ENCODE assay signal across 1 cellular context in genomic region chrX:21383546-21383945, GRCh38.
TF ChIP-seq lines count a peak whose summit lies in the region.

No MANE protein-coding gene starts in this region.

TF ChIP-seq in GM23338, 12 proteins besides CTCF, POLR2A, EP300 and RAD21 (continued from another document):
- TF ChIP-seq, protein P1, sequence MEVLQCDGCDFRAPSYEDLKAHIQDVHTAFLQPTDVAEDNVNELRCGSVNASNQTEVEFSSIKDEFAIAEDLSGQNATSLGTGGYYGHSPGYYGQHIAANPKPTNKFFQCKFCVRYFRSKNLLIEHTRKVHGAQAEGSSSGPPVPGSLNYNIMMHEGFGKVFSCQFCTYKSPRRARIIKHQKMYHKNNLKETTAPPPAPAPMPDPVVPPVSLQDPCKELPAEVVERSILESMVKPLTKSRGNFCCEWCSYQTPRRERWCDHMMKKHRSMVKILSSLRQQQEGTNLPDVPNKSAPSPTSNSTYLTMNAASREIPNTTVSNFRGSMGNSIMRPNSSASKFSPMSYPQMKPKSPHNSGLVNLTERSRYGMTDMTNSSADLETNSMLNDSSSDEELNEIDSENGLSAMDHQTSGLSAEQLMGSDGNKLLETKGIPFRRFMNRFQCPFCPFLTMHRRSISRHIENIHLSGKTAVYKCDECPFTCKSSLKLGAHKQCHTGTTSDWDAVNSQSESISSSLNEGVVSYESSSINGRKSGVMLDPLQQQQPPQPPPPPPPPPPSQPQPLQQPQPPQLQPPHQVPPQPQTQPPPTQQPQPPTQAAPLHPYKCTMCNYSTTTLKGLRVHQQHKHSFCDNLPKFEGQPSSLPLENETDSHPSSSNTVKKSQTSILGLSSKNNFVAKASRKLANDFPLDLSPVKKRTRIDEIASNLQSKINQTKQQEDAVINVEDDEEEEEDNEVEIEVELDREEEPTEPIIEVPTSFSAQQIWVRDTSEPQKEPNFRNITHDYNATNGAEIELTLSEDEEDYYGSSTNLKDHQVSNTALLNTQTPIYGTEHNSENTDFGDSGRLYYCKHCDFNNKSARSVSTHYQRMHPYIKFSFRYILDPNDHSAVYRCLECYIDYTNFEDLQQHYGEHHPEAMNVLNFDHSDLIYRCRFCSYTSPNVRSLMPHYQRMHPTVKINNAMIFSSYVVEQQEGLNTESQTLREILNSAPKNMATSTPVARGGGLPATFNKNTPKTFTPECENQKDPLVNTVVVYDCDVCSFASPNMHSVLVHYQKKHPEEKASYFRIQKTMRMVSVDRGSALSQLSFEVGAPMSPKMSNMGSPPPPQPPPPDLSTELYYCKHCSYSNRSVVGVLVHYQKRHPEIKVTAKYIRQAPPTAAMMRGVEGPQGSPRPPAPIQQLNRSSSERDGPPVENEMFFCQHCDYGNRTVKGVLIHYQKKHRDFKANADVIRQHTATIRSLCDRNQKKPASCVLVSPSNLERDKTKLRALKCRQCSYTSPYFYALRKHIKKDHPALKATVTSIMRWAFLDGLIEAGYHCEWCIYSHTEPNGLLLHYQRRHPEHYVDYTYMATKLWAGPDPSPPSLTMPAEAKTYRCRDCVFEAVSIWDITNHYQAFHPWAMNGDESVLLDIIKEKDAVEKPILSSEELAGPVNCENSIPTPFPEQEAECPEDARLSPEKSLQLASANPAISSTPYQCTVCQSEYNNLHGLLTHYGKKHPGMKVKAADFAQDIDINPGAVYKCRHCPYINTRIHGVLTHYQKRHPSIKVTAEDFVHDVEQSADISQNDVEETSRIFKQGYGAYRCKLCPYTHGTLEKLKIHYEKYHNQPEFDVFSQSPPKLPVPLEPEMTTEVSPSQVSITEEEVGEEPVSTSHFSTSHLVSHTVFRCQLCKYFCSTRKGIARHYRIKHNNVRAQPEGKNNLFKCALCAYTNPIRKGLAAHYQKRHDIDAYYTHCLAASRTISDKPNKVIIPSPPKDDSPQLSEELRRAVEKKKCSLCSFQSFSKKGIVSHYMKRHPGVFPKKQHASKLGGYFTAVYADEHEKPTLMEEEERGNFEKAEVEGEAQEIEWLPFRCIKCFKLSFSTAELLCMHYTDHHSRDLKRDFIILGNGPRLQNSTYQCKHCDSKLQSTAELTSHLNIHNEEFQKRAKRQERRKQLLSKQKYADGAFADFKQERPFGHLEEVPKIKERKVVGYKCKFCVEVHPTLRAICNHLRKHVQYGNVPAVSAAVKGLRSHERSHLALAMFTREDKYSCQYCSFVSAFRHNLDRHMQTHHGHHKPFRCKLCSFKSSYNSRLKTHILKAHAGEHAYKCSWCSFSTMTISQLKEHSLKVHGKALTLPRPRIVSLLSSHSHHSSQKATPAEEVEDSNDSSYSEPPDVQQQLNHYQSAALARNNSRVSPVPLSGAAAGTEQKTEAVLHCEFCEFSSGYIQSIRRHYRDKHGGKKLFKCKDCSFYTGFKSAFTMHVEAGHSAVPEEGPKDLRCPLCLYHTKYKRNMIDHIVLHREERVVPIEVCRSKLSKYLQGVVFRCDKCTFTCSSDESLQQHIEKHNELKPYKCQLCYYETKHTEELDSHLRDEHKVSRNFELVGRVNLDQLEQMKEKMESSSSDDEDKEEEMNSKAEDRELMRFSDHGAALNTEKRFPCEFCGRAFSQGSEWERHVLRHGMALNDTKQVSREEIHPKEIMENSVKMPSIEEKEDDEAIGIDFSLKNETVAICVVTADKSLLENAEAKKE (CRISPR knock-in tag; IDR thresholded peaks at IDR 0.05) = no peak
- TF ChIP-seq POLR2AphosphoS5 (IDR thresholded peaks at IDR 0.05; ENCODE audit: low read depth) (no peak), NANOG (IDR thresholded peaks at IDR 0.05; ENCODE audit: borderline replicate concordance) (no peak), ZNF114 (CRISPR knock-in tag; IDR thresholded peaks at IDR 0.05) (no peak), CREB1 (CRISPR knock-in tag; IDR thresholded peaks at IDR 0.05; ENCODE audit: low read depth) (no peak), STAT1 (IDR thresholded peaks at IDR 0.05; ENCODE audit: unreplicated experiment) (no peak), EZH2 (IDR thresholded peaks at IDR 0.05; ENCODE audit: low read depth, unreplicated experiment) (no peak)
- TF ChIP-seq, protein P2, sequence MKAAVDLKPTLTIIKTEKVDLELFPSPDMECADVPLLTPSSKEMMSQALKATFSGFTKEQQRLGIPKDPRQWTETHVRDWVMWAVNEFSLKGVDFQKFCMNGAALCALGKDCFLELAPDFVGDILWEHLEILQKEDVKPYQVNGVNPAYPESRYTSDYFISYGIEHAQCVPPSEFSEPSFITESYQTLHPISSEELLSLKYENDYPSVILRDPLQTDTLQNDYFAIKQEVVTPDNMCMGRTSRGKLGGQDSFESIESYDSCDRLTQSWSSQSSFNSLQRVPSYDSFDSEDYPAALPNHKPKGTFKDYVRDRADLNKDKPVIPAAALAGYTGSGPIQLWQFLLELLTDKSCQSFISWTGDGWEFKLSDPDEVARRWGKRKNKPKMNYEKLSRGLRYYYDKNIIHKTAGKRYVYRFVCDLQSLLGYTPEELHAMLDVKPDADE (IDR thresholded peaks at IDR 0.05) = no peak
